ENCODE assay signal across 1 cellular context in the genomic region with DNA sequence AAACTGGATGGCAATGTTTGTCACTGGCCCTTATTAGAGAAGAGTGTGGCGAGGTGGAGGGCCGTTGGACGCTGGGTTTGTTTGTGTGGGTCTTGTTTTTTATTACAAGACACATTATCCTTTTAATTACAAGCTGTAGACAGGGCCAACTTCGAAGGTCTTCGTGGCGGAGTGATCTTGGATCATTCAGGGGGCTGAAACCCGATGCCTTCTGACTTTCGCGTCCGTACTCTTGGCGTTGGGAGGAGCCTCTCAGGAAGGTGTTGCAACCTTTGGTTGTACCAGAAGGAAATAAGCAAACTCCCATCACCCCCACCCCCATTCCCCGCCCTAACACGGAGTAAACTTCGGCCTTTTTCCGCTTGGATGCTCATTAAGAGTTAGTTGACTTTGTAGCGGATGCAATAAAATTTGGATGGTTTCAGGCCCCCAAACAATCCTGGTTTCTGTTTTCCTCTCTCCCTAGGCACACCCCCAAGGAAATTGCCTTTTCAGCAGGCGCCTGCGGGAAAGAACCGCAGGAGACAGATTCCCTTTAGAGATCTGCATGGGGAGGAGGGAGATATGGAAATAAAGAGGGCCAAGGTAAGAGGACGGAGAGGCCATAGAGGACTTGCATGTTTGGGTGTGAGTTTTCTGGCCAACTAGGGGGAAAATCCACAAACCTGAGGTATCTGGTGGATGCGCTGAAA.
TF ChIP-seq lines count a peak whose summit lies in the region.

No MANE protein-coding gene starts in this region.

TF ChIP-seq in HEK293, 187 proteins besides CTCF, POLR2A, EP300 and RAD21 (continued from another document and continues in another):
- TF ChIP-seq ZNF169 (tag by site-specific recombination; IDR thresholded peaks at IDR 0.05) = no peak
- TF ChIP-seq, protein P1, sequence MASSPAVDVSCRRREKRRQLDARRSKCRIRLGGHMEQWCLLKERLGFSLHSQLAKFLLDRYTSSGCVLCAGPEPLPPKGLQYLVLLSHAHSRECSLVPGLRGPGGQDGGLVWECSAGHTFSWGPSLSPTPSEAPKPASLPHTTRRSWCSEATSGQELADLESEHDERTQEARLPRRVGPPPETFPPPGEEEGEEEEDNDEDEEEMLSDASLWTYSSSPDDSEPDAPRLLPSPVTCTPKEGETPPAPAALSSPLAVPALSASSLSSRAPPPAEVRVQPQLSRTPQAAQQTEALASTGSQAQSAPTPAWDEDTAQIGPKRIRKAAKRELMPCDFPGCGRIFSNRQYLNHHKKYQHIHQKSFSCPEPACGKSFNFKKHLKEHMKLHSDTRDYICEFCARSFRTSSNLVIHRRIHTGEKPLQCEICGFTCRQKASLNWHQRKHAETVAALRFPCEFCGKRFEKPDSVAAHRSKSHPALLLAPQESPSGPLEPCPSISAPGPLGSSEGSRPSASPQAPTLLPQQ (tag by site-specific recombination; IDR thresholded peaks at IDR 0.05) = peak; percentile 50
- TF ChIP-seq, protein P2, sequence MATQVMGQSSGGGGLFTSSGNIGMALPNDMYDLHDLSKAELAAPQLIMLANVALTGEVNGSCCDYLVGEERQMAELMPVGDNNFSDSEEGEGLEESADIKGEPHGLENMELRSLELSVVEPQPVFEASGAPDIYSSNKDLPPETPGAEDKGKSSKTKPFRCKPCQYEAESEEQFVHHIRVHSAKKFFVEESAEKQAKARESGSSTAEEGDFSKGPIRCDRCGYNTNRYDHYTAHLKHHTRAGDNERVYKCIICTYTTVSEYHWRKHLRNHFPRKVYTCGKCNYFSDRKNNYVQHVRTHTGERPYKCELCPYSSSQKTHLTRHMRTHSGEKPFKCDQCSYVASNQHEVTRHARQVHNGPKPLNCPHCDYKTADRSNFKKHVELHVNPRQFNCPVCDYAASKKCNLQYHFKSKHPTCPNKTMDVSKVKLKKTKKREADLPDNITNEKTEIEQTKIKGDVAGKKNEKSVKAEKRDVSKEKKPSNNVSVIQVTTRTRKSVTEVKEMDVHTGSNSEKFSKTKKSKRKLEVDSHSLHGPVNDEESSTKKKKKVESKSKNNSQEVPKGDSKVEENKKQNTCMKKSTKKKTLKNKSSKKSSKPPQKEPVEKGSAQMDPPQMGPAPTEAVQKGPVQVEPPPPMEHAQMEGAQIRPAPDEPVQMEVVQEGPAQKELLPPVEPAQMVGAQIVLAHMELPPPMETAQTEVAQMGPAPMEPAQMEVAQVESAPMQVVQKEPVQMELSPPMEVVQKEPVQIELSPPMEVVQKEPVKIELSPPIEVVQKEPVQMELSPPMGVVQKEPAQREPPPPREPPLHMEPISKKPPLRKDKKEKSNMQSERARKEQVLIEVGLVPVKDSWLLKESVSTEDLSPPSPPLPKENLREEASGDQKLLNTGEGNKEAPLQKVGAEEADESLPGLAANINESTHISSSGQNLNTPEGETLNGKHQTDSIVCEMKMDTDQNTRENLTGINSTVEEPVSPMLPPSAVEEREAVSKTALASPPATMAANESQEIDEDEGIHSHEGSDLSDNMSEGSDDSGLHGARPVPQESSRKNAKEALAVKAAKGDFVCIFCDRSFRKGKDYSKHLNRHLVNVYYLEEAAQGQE (tag by site-specific recombination; IDR thresholded peaks at IDR 0.05) = no peak
- no peak for TF ChIP-seq ZNF311 (tag by site-specific recombination; IDR thresholded peaks at IDR 0.05; ENCODE audit: borderline replicate concordance)
- TF ChIP-seq ZNF214 (tag by site-specific recombination; IDR thresholded peaks at IDR 0.05; ENCODE audit: borderline replicate concordance) = no peak
- no peak for TF ChIP-seq HOXA7 (CRISPR knock-in tag; IDR thresholded peaks at IDR 0.05; ENCODE audit: borderline replicate concordance)
- TF ChIP-seq KLF1 (tag by site-specific recombination; IDR thresholded peaks at IDR 0.05) = peak; percentile 76
- no peak for TF ChIP-seq SCRT2 (tag by site-specific recombination; IDR thresholded peaks at IDR 0.05)
- TF ChIP-seq SP2 (tag by site-specific recombination; IDR thresholded peaks at IDR 0.05) = 0 out of 2 replicates have a peak, but pooled peaks have one; percentile 0
- no peak for TF ChIP-seq ZNF768 (tag by site-specific recombination; IDR thresholded peaks at IDR 0.05)
- no peak for TF ChIP-seq HOXC10 (CRISPR knock-in tag; IDR thresholded peaks at IDR 0.05)
- TF ChIP-seq ZSCAN23 (tag by site-specific recombination; IDR thresholded peaks at IDR 0.05) = no peak
- TF ChIP-seq ZNF621 (tag by site-specific recombination; IDR thresholded peaks at IDR 0.05) = no peak
- TF ChIP-seq, protein P3, sequence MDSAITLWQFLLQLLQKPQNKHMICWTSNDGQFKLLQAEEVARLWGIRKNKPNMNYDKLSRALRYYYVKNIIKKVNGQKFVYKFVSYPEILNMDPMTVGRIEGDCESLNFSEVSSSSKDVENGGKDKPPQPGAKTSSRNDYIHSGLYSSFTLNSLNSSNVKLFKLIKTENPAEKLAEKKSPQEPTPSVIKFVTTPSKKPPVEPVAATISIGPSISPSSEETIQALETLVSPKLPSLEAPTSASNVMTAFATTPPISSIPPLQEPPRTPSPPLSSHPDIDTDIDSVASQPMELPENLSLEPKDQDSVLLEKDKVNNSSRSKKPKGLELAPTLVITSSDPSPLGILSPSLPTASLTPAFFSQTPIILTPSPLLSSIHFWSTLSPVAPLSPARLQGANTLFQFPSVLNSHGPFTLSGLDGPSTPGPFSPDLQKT (IDR thresholded peaks at IDR 0.05; ENCODE audit: borderline replicate concordance, low read depth, low read length) = no peak
- TF ChIP-seq, protein P4, sequence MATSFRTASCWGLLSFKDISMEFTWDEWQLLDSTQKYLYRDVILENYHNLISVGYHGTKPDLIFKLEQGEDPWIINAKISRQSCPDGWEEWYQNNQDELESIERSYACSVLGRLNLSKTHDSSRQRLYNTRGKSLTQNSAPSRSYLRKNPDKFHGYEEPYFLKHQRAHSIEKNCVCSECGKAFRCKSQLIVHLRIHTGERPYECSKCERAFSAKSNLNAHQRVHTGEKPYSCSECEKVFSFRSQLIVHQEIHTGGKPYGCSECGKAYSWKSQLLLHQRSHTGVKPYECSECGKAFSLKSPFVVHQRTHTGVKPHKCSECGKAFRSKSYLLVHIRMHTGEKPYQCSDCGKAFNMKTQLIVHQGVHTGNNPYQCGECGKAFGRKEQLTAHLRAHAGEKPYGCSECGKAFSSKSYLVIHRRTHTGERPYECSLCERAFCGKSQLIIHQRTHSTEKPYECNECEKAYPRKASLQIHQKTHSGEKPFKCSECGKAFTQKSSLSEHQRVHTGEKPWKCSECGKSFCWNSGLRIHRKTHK (tag by site-specific recombination; IDR thresholded peaks at IDR 0.05) = no peak
- TF ChIP-seq REPIN1 (tag by site-specific recombination; IDR thresholded peaks at IDR 0.05; ENCODE audit: low read depth) = no peak
- TF ChIP-seq, protein P5, sequence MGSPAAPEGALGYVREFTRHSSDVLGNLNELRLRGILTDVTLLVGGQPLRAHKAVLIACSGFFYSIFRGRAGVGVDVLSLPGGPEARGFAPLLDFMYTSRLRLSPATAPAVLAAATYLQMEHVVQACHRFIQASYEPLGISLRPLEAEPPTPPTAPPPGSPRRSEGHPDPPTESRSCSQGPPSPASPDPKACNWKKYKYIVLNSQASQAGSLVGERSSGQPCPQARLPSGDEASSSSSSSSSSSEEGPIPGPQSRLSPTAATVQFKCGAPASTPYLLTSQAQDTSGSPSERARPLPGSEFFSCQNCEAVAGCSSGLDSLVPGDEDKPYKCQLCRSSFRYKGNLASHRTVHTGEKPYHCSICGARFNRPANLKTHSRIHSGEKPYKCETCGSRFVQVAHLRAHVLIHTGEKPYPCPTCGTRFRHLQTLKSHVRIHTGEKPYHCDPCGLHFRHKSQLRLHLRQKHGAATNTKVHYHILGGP (tag by site-specific recombination; IDR thresholded peaks at IDR 0.05) = no peak
- TF ChIP-seq ZNF664 (tag by site-specific recombination; IDR thresholded peaks at IDR 0.05) = peak; percentile 77
- peak; percentile 60 for TF ChIP-seq ZSCAN30 (tag by site-specific recombination; IDR thresholded peaks at IDR 0.05)
- TF ChIP-seq ZFP41 (tag by site-specific recombination; IDR thresholded peaks at IDR 0.05; ENCODE audit: borderline replicate concordance) = no peak
- peak; percentile 99 for TF ChIP-seq ZNF561 (tag by site-specific recombination; IDR thresholded peaks at IDR 0.05; ENCODE audit: borderline replicate concordance)
- TF ChIP-seq ZNF707 (tag by site-specific recombination; IDR thresholded peaks at IDR 0.05) = no peak
- peak; percentile 91; the same call in 1 of the 2 replicates for TF ChIP-seq ZEB2 (tag by site-specific recombination; IDR thresholded peaks at IDR 0.05)
- TF ChIP-seq, protein P6, sequence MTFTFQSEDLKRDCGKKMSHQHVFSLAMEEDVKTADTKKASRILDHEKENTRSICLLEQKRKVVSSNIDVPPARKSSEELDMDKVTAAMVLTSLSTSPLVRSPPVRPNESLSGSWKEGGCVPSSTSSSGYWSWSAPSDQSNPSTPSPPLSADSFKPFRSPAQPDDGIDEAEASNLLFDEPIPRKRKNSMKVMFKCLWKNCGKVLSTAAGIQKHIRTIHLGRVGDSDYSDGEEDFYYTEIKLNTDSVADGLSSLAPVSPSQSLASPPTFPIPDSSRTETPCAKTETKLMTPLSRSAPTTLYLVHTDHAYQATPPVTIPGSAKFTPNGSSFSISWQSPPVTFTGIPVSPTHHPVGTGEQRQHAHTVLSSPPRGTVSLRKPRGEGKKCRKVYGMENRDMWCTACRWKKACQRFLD (tag by site-specific recombination; IDR thresholded peaks at IDR 0.05) = no peak
- 0 out of 2 replicates have a peak, but pooled peaks have one; percentile 25 for TF ChIP-seq ZBTB20 (tag by site-specific recombination; IDR thresholded peaks at IDR 0.05)
- TF ChIP-seq ZBTB21 (tag by site-specific recombination; IDR thresholded peaks at IDR 0.05) = peak; percentile 58
- TF ChIP-seq, protein P7, sequence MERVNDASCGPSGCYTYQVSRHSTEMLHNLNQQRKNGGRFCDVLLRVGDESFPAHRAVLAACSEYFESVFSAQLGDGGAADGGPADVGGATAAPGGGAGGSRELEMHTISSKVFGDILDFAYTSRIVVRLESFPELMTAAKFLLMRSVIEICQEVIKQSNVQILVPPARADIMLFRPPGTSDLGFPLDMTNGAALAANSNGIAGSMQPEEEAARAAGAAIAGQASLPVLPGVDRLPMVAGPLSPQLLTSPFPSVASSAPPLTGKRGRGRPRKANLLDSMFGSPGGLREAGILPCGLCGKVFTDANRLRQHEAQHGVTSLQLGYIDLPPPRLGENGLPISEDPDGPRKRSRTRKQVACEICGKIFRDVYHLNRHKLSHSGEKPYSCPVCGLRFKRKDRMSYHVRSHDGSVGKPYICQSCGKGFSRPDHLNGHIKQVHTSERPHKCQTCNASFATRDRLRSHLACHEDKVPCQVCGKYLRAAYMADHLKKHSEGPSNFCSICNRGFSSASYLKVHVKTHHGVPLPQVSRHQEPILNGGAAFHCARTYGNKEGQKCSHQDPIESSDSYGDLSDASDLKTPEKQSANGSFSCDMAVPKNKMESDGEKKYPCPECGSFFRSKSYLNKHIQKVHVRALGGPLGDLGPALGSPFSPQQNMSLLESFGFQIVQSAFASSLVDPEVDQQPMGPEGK (tag by site-specific recombination; IDR thresholded peaks at IDR 0.05) = peak; percentile 93
- TF ChIP-seq, protein P8, sequence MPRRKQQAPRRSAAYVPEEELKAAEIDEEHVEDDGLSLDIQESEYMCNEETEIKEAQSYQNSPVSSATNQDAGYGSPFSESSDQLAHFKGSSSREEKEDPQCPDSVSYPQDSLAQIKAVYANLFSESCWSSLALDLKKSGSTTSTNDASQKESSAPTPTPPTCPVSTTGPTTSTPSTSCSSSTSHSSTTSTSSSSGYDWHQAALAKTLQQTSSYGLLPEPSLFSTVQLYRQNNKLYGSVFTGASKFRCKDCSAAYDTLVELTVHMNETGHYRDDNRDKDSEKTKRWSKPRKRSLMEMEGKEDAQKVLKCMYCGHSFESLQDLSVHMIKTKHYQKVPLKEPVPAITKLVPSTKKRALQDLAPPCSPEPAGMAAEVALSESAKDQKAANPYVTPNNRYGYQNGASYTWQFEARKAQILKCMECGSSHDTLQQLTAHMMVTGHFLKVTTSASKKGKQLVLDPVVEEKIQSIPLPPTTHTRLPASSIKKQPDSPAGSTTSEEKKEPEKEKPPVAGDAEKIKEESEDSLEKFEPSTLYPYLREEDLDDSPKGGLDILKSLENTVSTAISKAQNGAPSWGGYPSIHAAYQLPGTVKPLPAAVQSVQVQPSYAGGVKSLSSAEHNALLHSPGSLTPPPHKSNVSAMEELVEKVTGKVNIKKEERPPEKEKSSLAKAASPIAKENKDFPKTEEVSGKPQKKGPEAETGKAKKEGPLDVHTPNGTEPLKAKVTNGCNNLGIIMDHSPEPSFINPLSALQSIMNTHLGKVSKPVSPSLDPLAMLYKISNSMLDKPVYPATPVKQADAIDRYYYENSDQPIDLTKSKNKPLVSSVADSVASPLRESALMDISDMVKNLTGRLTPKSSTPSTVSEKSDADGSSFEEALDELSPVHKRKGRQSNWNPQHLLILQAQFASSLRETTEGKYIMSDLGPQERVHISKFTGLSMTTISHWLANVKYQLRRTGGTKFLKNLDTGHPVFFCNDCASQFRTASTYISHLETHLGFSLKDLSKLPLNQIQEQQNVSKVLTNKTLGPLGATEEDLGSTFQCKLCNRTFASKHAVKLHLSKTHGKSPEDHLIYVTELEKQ (tag by site-specific recombination; IDR thresholded peaks at IDR 0.05; ENCODE audit: borderline replicate concordance) = peak; percentile 71
- TF ChIP-seq KLF7 (tag by site-specific recombination; IDR thresholded peaks at IDR 0.05; ENCODE audit: borderline replicate concordance) = peak; percentile 86
- peak; percentile 64; the same call in 1 of the 2 replicates for TF ChIP-seq ZNF24 (tag by site-specific recombination; IDR thresholded peaks at IDR 0.05)
- no peak for TF ChIP-seq ZNF174 (tag by site-specific recombination; IDR thresholded peaks at IDR 0.05)
- no peak for TF ChIP-seq GLI4 (tag by site-specific recombination; IDR thresholded peaks at IDR 0.05)
- TF ChIP-seq RBAK (tag by site-specific recombination; IDR thresholded peaks at IDR 0.05) = no peak
- TF ChIP-seq, protein P9, sequence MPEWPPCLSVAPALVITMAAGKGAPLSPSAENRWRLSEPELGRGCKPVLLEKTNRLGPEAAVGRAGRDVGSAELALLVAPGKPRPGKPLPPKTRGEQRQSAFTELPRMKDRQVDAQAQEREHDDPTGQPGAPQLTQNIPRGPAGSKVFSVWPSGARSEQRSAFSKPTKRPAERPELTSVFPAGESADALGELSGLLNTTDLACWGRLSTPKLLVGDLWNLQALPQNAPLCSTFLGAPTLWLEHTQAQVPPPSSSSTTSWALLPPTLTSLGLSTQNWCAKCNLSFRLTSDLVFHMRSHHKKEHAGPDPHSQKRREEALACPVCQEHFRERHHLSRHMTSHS (tag by site-specific recombination; IDR thresholded peaks at IDR 0.05) = peak; percentile 82; the same call in 1 of the 2 replicates
- TF ChIP-seq, protein P10, sequence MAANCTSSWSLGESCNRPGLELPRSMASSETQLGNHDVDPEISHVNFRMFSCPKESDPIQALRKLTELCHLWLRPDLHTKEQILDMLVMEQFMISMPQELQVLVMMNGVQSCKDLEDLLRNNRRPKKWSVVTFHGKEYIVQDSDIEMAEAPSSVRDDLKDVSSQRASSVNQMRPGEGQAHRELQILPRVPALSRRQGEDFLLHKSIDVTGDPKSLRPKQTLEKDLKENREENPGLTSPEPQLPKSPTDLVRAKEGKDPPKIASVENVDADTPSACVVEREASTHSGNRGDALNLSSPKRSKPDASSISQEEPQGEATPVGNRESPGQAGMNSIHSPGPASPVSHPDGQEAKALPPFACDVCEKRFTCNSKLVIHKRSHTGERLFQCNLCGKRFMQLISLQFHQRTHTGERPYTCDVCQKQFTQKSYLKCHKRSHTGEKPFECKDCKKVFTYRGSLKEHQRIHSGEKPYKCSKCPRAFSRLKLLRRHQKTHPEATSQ (tag by site-specific recombination; IDR thresholded peaks at IDR 0.05) = no peak
- peak; percentile 98 for TF ChIP-seq SP7 (tag by site-specific recombination; IDR thresholded peaks at IDR 0.05)
